13 cellular contexts compared by ENCODE assay signal in the genomic region with DNA sequence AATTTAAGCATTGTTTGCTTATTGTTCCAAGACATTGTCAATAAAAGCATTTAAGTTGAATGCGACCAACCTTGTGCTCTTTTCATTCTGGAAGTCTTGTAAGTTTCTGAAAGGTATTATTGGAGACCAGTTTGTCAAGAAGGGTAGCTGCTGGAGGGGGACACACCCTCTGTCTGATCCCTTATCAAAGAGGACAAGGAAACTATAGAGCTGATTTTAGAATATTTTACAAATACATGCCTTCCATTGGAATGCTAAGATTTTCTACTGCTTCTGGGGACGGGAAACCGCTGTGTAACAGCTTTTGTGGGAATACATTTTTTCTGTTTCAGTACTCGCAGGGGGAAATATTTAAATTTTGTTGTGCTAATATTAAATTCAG. TPM values are rescaled to one million over a fixed set of nuclear protein-coding genes. Genes with fewer than 3 reads are reported as not detected.
DNase-seq lines count a peak whose midpoint lies in the region; ATAC-seq, FAIRE-seq and TF ChIP-seq lines count a peak whose summit lies in the region.
"Had no signal": no experiment of that assay in that cellular context is flagged by ENCODE, and none has a peak within 500 bp of the region (broad histone marks: within the 10 kb centered on the region; RNA-seq: fewer than 3 reads in every experiment).

No MANE protein-coding gene starts in this region.

- TF ChIP-seq POLR2A in H1 (IDR thresholded peaks at IDR 0.05; ENCODE audit: control extremely low read depth in 1 of 2, low read depth in 2 of 2, low read length in 2 of 2), result no peak; a peak in 1 of 3 replicates

- peaks cover 0 to 12% of the 10 kb centered on the region in 2 experiments; a peak in 2 of 4 replicates for H3K79me2 ChIP-seq in H1 (ENCODE audit: control insufficient read depth in 1 of 2, insufficient read depth in 2 of 2, low read length in 2 of 2)

- no peak overlapping the region for H4K91ac ChIP-seq in H1 (replicated peaks; ENCODE audit: insufficient read length, low read length)

- no peak overlapping the region for H3K4ac ChIP-seq in H1 (replicated peaks; ENCODE audit: insufficient read length, low read depth, low read length)

- H3K4me2 ChIP-seq in BLaER1 treated with 17β-estradiol and CSF1 and Interleukin-3, amounts not matched to agents 10 nM and 100 nM, result peak overlapping the region in 7 of 11 experiments; percentile 65 to 99 (median 94); a peak in 13 of 22 replicates
- no peak overlapping the region; a peak in 1 of 4 replicates for H3K4me2 ChIP-seq in H1 (ENCODE audit: insufficient read depth in 1 of 2, low read depth in 2 of 2, low read length in 2 of 2)

- H2AFZ ChIP-seq in H1 (ENCODE audit: low read length), result no peak overlapping the region

- no peak overlapping the region for H4K5ac ChIP-seq in H1 (ENCODE audit: insufficient read length, low read depth, low read length)

- H3K23ac ChIP-seq in H1 (ENCODE audit: insufficient read length), result no peak overlapping the region

- H3K79me1 ChIP-seq in H1 (ENCODE audit: low read depth, low read length), result no peaks in the 10 kb centered on the region

- peaks cover 29 to 41% (median 32%) of the 10 kb centered on the region in 11 experiments for H4K20me1 ChIP-seq in BLaER1 treated with 17β-estradiol and CSF1 and Interleukin-3, amounts not matched to agents 10 nM and 100 nM
- H4K20me1 ChIP-seq in H1 (replicated peaks in 1 of 2; ENCODE audit: control insufficient read depth in 1 of 2, insufficient read depth in 2 of 2, low read length in 2 of 2), result peaks cover 4 to 7% of the 10 kb centered on the region in 2 experiments

- H3K56ac ChIP-seq in H1 (replicated peaks; ENCODE audit: insufficient read length, low read depth, low read length), result no peak overlapping the region

- H3K27me3 ChIP-seq in BLaER1 treated with 17β-estradiol and CSF1 and Interleukin-3, amounts not matched to agents 10 nM and 100 nM, result peaks cover 0 to 38% (median 31%) of the 10 kb centered on the region in 11 experiments; a peak in 16 of 22 replicates
- H3K27me3 ChIP-seq in H1 (replicated peaks in 1 of 4; ENCODE audit: control insufficient read depth in 3 of 4, extremely low read depth in 1 of 4, insufficient read depth in 3 of 4, low read length in 3 of 4), result peaks cover 0 to 11% (median 4%) of the 10 kb centered on the region in 4 experiments; a peak in 3 of 7 replicates
- H3K27me3 ChIP-seq in muscle layer of duodenum (ENCODE audit: low read depth, low read length), result no peaks in the 10 kb centered on the region

- no peak for FAIRE-seq in H1 (lab: Jason Lieb, UNC)

- H3K36me3 ChIP-seq in BLaER1 treated with 17β-estradiol and CSF1 and Interleukin-3, amounts not matched to agents 10 nM and 100 nM, result peaks cover 21 to 39% (median 36%) of the 10 kb centered on the region in 11 experiments
- H3K36me3 ChIP-seq in H1 (ENCODE audit: control insufficient read depth in 2 of 4, insufficient read depth in 4 of 4, low read length in 3 of 4) (peaks cover 9 to 14% (median 10%) of the 10 kb centered on the region in 4 experiments; a peak in 7 of 8 replicates), muscle layer of duodenum (ENCODE audit: control insufficient read depth in 1 of 2, insufficient read depth in 2 of 2, low read length in 2 of 2) (peaks cover 20 to 27% of the 10 kb centered on the region in 2 donors)

- no peak for TF ChIP-seq RAD21 in H1 (IDR thresholded peaks at IDR 0.05 in 1 of 2, conservative IDR thresholded peaks at IDR 0.05 in 1 of 2; ENCODE audit: low read depth in 2 of 2, low read length in 2 of 2)

- peaks cover 23% of the 10 kb centered on the region; the same call in 1 of the 2 replicates for H3K23me2 ChIP-seq in H1 (ENCODE audit: low read depth, low read length)

- ATAC-seq in HG02938 (IDR thresholded peaks at IDR 0.05; ENCODE audit: unreplicated experiment), result no peak
- no peak for ATAC-seq in HG02763 (IDR thresholded peaks at IDR 0.05; ENCODE audit: unreplicated experiment)
- ATAC-seq: activated T-helper 17 cell treated with anti-CD3 and anti-CD28 coated beads, Interleukin-2, amount 50 U/mL, for 72 hours; left colon; stimulated activated naive B cell treated with anti-CD40 and anti-IgM and Interleukin-4, amounts not matched to agents 10 μg/mL and 1 μg/mL and 100 μg/mL, for 72 hours had no signal

- TF ChIP-seq CTCF in H1 (IDR thresholded peaks at IDR 0.05; ENCODE audit: control extremely low read depth in 1 of 3, insufficient read depth in 1 of 3, low read depth in 1 of 3, low read length in 3 of 3), result no peak

- H2BK120ac ChIP-seq in H1 (replicated peaks; ENCODE audit: low read depth, low read length), result no peak overlapping the region

- no peak overlapping the region for H2BK15ac ChIP-seq in H1 (ENCODE audit: low read length)

- H3K4me3 ChIP-seq in BLaER1 treated with 17β-estradiol and CSF1 and Interleukin-3, amounts not matched to agents 10 nM and 100 nM, result peak overlapping the region in 7 of 10 experiments; percentile 33 to 99 (median 97); a peak in 12 of 20 replicates
- H3K4me3 ChIP-seq in H1 (ENCODE audit: extremely low read depth in 1 of 4, insufficient read depth in 2 of 4, low read depth in 3 of 4, low read length in 4 of 4), result no peak overlapping the region
- H3K4me3 ChIP-seq in muscle layer of duodenum (ENCODE audit: low read depth in 1 of 2, low read length in 2 of 2), result peak overlapping the region in 1 of 2 donors; percentile 34

- no peak overlapping the region for H2BK20ac ChIP-seq in H1 (ENCODE audit: low read length)

- no peak for TF ChIP-seq EP300 in H1 (IDR thresholded peaks at IDR 0.05; ENCODE audit: borderline replicate concordance in 1 of 2, low read depth in 2 of 2, low read length in 2 of 2)

- H2BK5ac ChIP-seq in H1 (ENCODE audit: low read depth, low read length), result no peak overlapping the region

- peaks cover 0 to 24% (median 0%) of the 10 kb centered on the region in 11 experiments; a peak in 7 of 22 replicates for H3K9me3 ChIP-seq in BLaER1 treated with 17β-estradiol and CSF1 and Interleukin-3, amounts not matched to agents 10 nM and 100 nM (replicated peaks in 1 of 11)
- H3K9me3 ChIP-seq in H1 (ENCODE audit: insufficient read depth in 2 of 2, low read depth in 1 of 2, low read length in 1 of 2) (no peaks in the 10 kb centered on the region), muscle layer of duodenum (ENCODE audit: control insufficient read depth in 1 of 2, low read length in 2 of 2) (no peaks in the 10 kb centered on the region)

- H2BK12ac ChIP-seq in H1 (ENCODE audit: low read depth, low read length), result no peak overlapping the region

- peak overlapping the region in 5 of 11 experiments; percentile 40 to 100 (median 97); a peak in 8 of 22 replicates for H3K9ac ChIP-seq in BLaER1 treated with 17β-estradiol and CSF1 and Interleukin-3, amounts not matched to agents 10 nM and 100 nM
- H3K9ac ChIP-seq in H1 (replicated peaks in 1 of 4; ENCODE audit: extremely low read depth in 1 of 4, low read depth in 3 of 4, low read length in 3 of 4), result no peak overlapping the region

- no peak overlapping the region for H3K18ac ChIP-seq in H1 (ENCODE audit: extremely low read depth, low read length)

- DNase-seq in OCI-M1 (lab: John Stamatoyannopoulos, UW), result peak; percentile 5
- DNase-seq in H1 (ENCODE audit: low read depth in 1 of 2, low spot score in 2 of 2), result no peak
- no peak for DNase-seq in NCI-H2227 treated with DMSO at 0.1 percent for 48 hours (lab: John Stamatoyannopoulos, UW)
- DNase-seq in foreskin melanocyte, result no peak
- DNase-seq: left colon; NCI-H1417 treated with DMSO at 0.1 percent for 48 hours; stimulated activated naive B cell treated with anti-CD40 and anti-IgM and Interleukin-4, amounts not matched to agents 10 μg/mL and 1 μg/mL and 100 μg/mL, for 72 hours had no signal

- no peak overlapping the region for H3K14ac ChIP-seq in H1 (ENCODE audit: insufficient read length)

- peaks cover 32 to 87% (median 65%) of the 10 kb centered on the region in 10 experiments for H3K4me1 ChIP-seq in BLaER1 treated with 17β-estradiol and CSF1 and Interleukin-3, amounts not matched to agents 10 nM and 100 nM
- H3K4me1 ChIP-seq in H1 (replicated peaks in 1 of 4; ENCODE audit: control insufficient read depth in 3 of 4, insufficient read depth in 4 of 4, low read length in 3 of 4), result peaks cover 4 to 11% (median 9%) of the 10 kb centered on the region in 4 experiments
- peaks cover 0 to 6% of the 10 kb centered on the region in 2 donors for H3K4me1 ChIP-seq in muscle layer of duodenum (ENCODE audit: control insufficient read depth in 1 of 2, insufficient read depth in 2 of 2, low read length in 2 of 2)

- peak overlapping the region in 6 of 11 experiments; percentile 72 to 100 (median 98); a peak in 13 of 22 replicates for H3K27ac ChIP-seq in BLaER1 treated with 17β-estradiol and CSF1 and Interleukin-3, amounts not matched to agents 10 nM and 100 nM
- H3K27ac ChIP-seq in H1 (ENCODE audit: low read depth, low read length), result no peak overlapping the region
- peak overlapping the region; percentile 73 for H3K27ac ChIP-seq in muscle layer of duodenum (ENCODE audit: low read length)
- H3K27ac ChIP-seq: VCaP had no signal

- CTCF ChIA-PET in H1 (lab: Charles Lee; ENCODE audit: partially characterized antibody), result interaction anchor here (0.6 to 8.9 kb wide), 11 partner anchors 9 to 153 kb away, joined by 3 to 83 read pairs (median 4); no protein-coding TSS in a partner anchor

- H2AK5ac ChIP-seq in H1 (ENCODE audit: low read depth, low read length), result no peak overlapping the region

- POLR2A ChIA-PET in H1 (lab: Charles Lee; ENCODE audit: partially characterized antibody), result interaction anchor here (0.9 to 14.8 kb wide), 15 partner anchors 9 to 150 kb away, joined by 3 to 351 read pairs (median 4); no protein-coding TSS in a partner anchor

- WGBS in H1 (ENCODE audit: extremely low coverage in 1 of 2, insufficient coverage in 1 of 2, insufficient read length in 1 of 2, insufficient replicate concordance in 2 of 2, low coverage in 1 of 2, low lambda C conversion rate in 2 of 2, missing lambda C conversion rate in 1 of 2), 2 experiments, result 87% methylated on average over 4 of the region's 4 CpGs; no CpG with 5 or more reads in 1 of the 2 experiments

- no peak overlapping the region for H4K8ac ChIP-seq in H1 (ENCODE audit: extremely low read depth, insufficient read depth, low read length)

TF ChIP-seq in H1, 55 proteins besides CTCF, POLR2A, EP300 and RAD21:
- TF ChIP-seq PHF8 (conservative IDR thresholded peaks at IDR 0.05; ENCODE audit: low read depth, low read length), result no peak
- peak; percentile 63 for TF ChIP-seq POLR2AphosphoS5 (IDR thresholded peaks at IDR 0.05; ENCODE audit: low read depth, low read length)
- TF ChIP-seq TAF7 (optimal IDR thresholded peaks at IDR 0.05; ENCODE audit: borderline replicate concordance, low read depth, low read length), result peak; percentile 42

RNA-seq across cellular contexts. Expression of gene FOS, which starts 3.5 kb away (rescaled TPM):
- total RNA-seq in H1 (2021; fragmentation: NEBNext Ultra II Directional; extraction: Animal tissue kit (Norgen Biotek cat#: 25700)), result 51.5 and 51.8 TPM in 2 replicates
- 50.2 and 74.5 TPM in 2 replicates for polyA plus RNA-seq in H1 (2011; rRNA removed)
- polyA plus RNA-seq in H1 (2011; cell fraction: cytosol; rRNA removed), result 29.8 TPM
- polyA plus RNA-seq in H1 (2011; cell fraction: nucleus; rRNA removed), result 236 TPM
- 36.4 to 90.0 TPM (median 56.1 TPM) in 4 replicates for polyA plus RNA-seq in H1 (2012, experiment 1 of 2)
- polyA plus RNA-seq in H1 (2012, experiment 2 of 2), result 60.5 TPM
- polyA plus RNA-seq in H1 (2013, experiment 1 of 2), result 8.6 TPM
- 8.3 TPM for polyA plus RNA-seq in H1 (2013, experiment 2 of 2)
- 35.8 and 91.1 TPM in 2 replicates for polyA minus RNA-seq in H1 (2011; rRNA and poly(A)+ RNA removed)
- polyA minus RNA-seq in H1 (2011; cell fraction: cytosol; rRNA and poly(A)+ RNA removed), result 38.5 TPM
- polyA minus RNA-seq in H1 (2011; cell fraction: nucleus; rRNA and poly(A)+ RNA removed), result 604 TPM

Comparison
In these comparisons a context has a peak if more than half of its experiments do, and no peak if none do; other contexts are left out.
1. H3K4me2 ChIP-seq: peak in BLaER1 treated with 17β-estradiol and CSF1 and Interleukin-3, amounts not matched to agents 10 nM and 100 nM (7 of 11); none in H1 (0 of 2).
2. H3K4me3 ChIP-seq: peak in BLaER1 treated with 17β-estradiol and CSF1 and Interleukin-3, amounts not matched to agents 10 nM and 100 nM (7 of 10); none in H1 (0 of 4).